ENCODE assay signal across 15 cellular contexts in the genomic region with DNA sequence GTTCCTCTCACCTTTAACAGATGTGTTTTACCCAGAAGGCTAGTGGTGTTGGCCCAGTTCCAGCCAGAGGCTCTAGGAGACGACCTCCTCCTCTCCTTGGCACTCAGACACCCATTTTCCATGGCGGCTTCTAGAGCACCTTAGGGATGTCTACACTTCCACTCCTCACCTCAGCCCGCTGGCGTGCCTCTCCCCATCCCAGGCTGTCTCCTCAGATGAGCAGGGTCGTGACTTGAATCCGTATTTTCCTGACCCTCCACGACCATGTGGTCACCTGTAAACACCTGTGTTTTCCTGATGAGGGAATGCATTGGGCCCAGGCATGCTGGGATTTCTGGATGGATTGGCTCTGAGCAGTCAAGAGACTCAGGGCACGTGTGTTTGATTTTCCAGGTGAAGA. TPM values are rescaled to one million over a fixed set of nuclear protein-coding genes. Genes with fewer than 3 reads are reported as not detected.
"Had no signal": no experiment of that assay in that cellular context is flagged by ENCODE, and none has a peak within 500 bp of the region (broad histone marks: within the 10 kb centered on the region; RNA-seq: fewer than 3 reads in every experiment).

No MANE protein-coding gene starts in this region.

- H3K36me3 Mint-ChIP-seq: activated naive CD4-positive, alpha-beta T cell treated with anti-CD3 and anti-CD28 coated beads, Interleukin-2, amount 10 ng/mL, durations not matched to agents 7 days and 5 days; memory B cell had no signal

- H3K27ac ChIP-seq: thyroid gland had no signal

- H3K27ac Mint-ChIP-seq: activated CD4-positive, alpha-beta T cell treated with anti-CD3 and anti-CD28 coated beads, Interleukin-2, amount 10 ng/mL, durations not matched to agents 24 days and 14 days; activated CD8-positive, alpha-beta T cell treated with anti-CD3 and anti-CD28 coated beads for 36 hours; activated naive CD4-positive, alpha-beta T cell treated with anti-CD3 and anti-CD28 coated beads, Interleukin-2, amount 10 ng/mL, durations not matched to agents 7 days and 5 days; memory B cell; progenitor cell of endocrine pancreas; stimulated activated naive CD8-positive, alpha-beta T cell treated with anti-CD3 and anti-CD28 coated beads, Interleukin-15, amount 100 ng/mL, for 72 hours; T-helper 1 cell treated with Interleukin-12 subunit alpha and Interleukin-12 subunit beta and Interleukin-4 antibody, amounts not matched to agents 30 μg/mL and 1 μg/mL, for 36 hours had no signal

- H3K4me3 Mint-ChIP-seq: activated CD4-positive, alpha-beta T cell treated with anti-CD3 and anti-CD28 coated beads, Interleukin-2, amount 10 ng/mL, durations not matched to agents 24 days and 14 days; activated CD8-positive, alpha-beta T cell treated with anti-CD3 and anti-CD28 coated beads for 36 hours; activated naive CD4-positive, alpha-beta T cell treated with anti-CD3 and anti-CD28 coated beads, Interleukin-2, amount 10 ng/mL, durations not matched to agents 7 days and 5 days; activated T-cell treated with anti-CD3 and anti-CD28 coated beads, Interleukin-2, amount 50 U/mL, for 4 hours; memory B cell; stimulated activated naive CD8-positive, alpha-beta T cell treated with anti-CD3 and anti-CD28 coated beads, Interleukin-15, amount 100 ng/mL, for 72 hours; T-helper 1 cell treated with Interleukin-12 subunit alpha and Interleukin-12 subunit beta and Interleukin-4 antibody, amounts not matched to agents 30 μg/mL and 1 μg/mL, for 36 hours had no signal

- H3K4me3 ChIP-seq: ascending aorta, right atrium auricular region, thyroid gland had no signal

- H3K4me1 ChIP-seq: ascending aorta, thyroid gland had no signal

- H3K9me3 ChIP-seq: ascending aorta, right atrium auricular region, thyroid gland had no signal

- H3K9me3 Mint-ChIP-seq: activated CD4-positive, alpha-beta T cell treated with anti-CD3 and anti-CD28 coated beads, Interleukin-2, amount 10 ng/mL, durations not matched to agents 24 days and 14 days; activated CD8-positive, alpha-beta T cell treated with anti-CD3 and anti-CD28 coated beads for 36 hours; activated naive CD4-positive, alpha-beta T cell treated with anti-CD3 and anti-CD28 coated beads, Interleukin-2, amount 10 ng/mL, durations not matched to agents 7 days and 5 days; activated T-cell treated with anti-CD3 and anti-CD28 coated beads, Interleukin-2, amount 50 U/mL, for 4 hours; memory B cell; stimulated activated naive CD8-positive, alpha-beta T cell treated with anti-CD3 and anti-CD28 coated beads, Interleukin-15, amount 100 ng/mL, for 72 hours; T-helper 1 cell treated with Interleukin-12 subunit alpha and Interleukin-12 subunit beta and Interleukin-4 antibody, amounts not matched to agents 30 μg/mL and 1 μg/mL, for 36 hours had no signal

- H3K4me1 Mint-ChIP-seq: activated CD4-positive, alpha-beta T cell treated with anti-CD3 and anti-CD28 coated beads, Interleukin-2, amount 10 ng/mL, durations not matched to agents 24 days and 14 days had no signal

- H3K36me3 ChIP-seq: ascending aorta, right atrium auricular region, thyroid gland had no signal

- H3K27me3 ChIP-seq: ascending aorta, right atrium auricular region, thyroid gland had no signal

- ATAC-seq: activated CD8-positive, alpha-beta T cell treated with anti-CD3 and anti-CD28 coated beads for 36 hours; activated T-cell treated with anti-CD3 and anti-CD28 coated beads, Interleukin-2, amount 50 U/mL, for 4 hours; stimulated activated naive CD8-positive, alpha-beta T cell treated with anti-CD3 and anti-CD28 coated beads, Interleukin-15, amount 100 ng/mL, for 72 hours had no signal

- DNase-seq: activated CD4-positive, alpha-beta T cell treated with anti-CD3 and anti-CD28 coated beads, Interleukin-2, amount 10 ng/mL, durations not matched to agents 24 days and 14 days; activated CD8-positive, alpha-beta T cell treated with anti-CD3 and anti-CD28 coated beads for 36 hours; activated effector memory CD4-positive, alpha-beta T cell treated with Interleukin-2 at 50 U/mL for 16 hours; activated naive CD4-positive, alpha-beta T cell treated with anti-CD3 and anti-CD28 coated beads, Interleukin-2, amount 10 ng/mL, durations not matched to agents 7 days and 5 days; activated T-cell treated with anti-CD3 and anti-CD28 coated beads, Interleukin-2, amount 50 U/mL, for 4 hours; cerebellar nuclear complex; left colon; stimulated activated naive CD8-positive, alpha-beta T cell treated with anti-CD3 and anti-CD28 coated beads, Interleukin-15, amount 100 ng/mL, for 72 hours; thyroid gland had no signal

- H3K27me3 Mint-ChIP-seq: activated CD8-positive, alpha-beta T cell treated with anti-CD3 and anti-CD28 coated beads for 36 hours; stimulated activated naive CD8-positive, alpha-beta T cell treated with anti-CD3 and anti-CD28 coated beads, Interleukin-15, amount 100 ng/mL, for 72 hours had no signal

RNA-seq across cellular contexts. Expression of gene RIN3, which starts 21.8 kb away (rescaled TPM):
- polyA plus RNA-seq: neural cell had no signal
